ENCODE assay signal across 19 cellular contexts in genomic region chr18:25875574-25875973, GRCh38.
DNase-seq lines count a peak whose midpoint lies in the region; ATAC-seq and TF ChIP-seq lines count a peak whose summit lies in the region.
"Had no signal": no experiment of that assay in that cellular context is flagged by ENCODE, and none has a peak within 500 bp of the region (broad histone marks: within the 10 kb centered on the region; RNA-seq: fewer than 3 reads in every experiment).

No MANE protein-coding gene starts in this region.

- H3K27ac ChIP-seq in esophagus squamous epithelium: no peak overlapping the region
- H3K27ac ChIP-seq: lower lobe of right lung, ovary, SJSA1, upper lobe of left lung had no signal

- H3K4me1 ChIP-seq in esophagus squamous epithelium: peaks cover 0 to 11% (median 0%) of the 10 kb centered on the region in 3 donors
- H3K4me1 ChIP-seq: lower lobe of right lung, SJSA1, upper lobe of left lung had no signal

- POLR2A ChIA-PET in activated CD8-positive, alpha-beta T cell treated with anti-CD3 and anti-CD28 coated beads for 36 hours (lab: Charles Lee): no interaction called here

- intact Hi-C loops in activated CD8-positive, alpha-beta T cell treated with anti-CD3 and anti-CD28 coated beads for 36 hours (cut with micrococcal nuclease): no loop called here
- intact Hi-C loops in esophagus squamous epithelium (cut with DNase I): no loop called here

- no peak for ATAC-seq in activated CD8-positive, alpha-beta T cell treated with anti-CD3 and anti-CD28 coated beads for 36 hours
- ATAC-seq in GM19351 (IDR thresholded peaks at IDR 0.05; ENCODE audit: unreplicated experiment): no peak
- ATAC-seq: lower lobe of right lung; stimulated activated naive CD8-positive, alpha-beta T cell treated with anti-CD3 and anti-CD28 coated beads, Interleukin-15, amount 100 ng/mL, for 72 hours had no signal

- H3K9me3 Mint-ChIP-seq in activated CD8-positive, alpha-beta T cell treated with anti-CD3 and anti-CD28 coated beads for 36 hours: no peaks in the 10 kb centered on the region
- H3K9me3 Mint-ChIP-seq: activated naive CD8-positive, alpha-beta T cell treated with anti-CD3 and anti-CD28 coated beads for 36 hours had no signal

- no peak for TF ChIP-seq CTCF in activated CD8-positive, alpha-beta T cell treated with anti-CD3 and anti-CD28 coated beads for 36 hours (IDR thresholded peaks at IDR 0.05)
- TF ChIP-seq CTCF in esophagus squamous epithelium (IDR thresholded peaks at IDR 0.05): no peak

- CTCF ChIA-PET in activated CD8-positive, alpha-beta T cell treated with anti-CD3 and anti-CD28 coated beads for 36 hours (lab: Charles Lee): interaction anchor here (1.5 kb wide), 1 partner anchor 20 kb away, joined by 5 read pairs; no protein-coding TSS in a partner anchor

- peaks cover 7% of the 10 kb centered on the region for H3K27me3 Mint-ChIP-seq in activated CD8-positive, alpha-beta T cell treated with anti-CD3 and anti-CD28 coated beads for 36 hours

- no peaks in the 10 kb centered on the region for H3K9me3 ChIP-seq in esophagus squamous epithelium
- H3K9me3 ChIP-seq: lower lobe of right lung, ovary, SJSA1 had no signal

- H3K36me3 ChIP-seq in esophagus squamous epithelium: no peaks in the 10 kb centered on the region
- H3K36me3 ChIP-seq: lower lobe of right lung, ovary, SJSA1, upper lobe of left lung had no signal

- no peak overlapping the region for H3K27ac Mint-ChIP-seq in activated CD8-positive, alpha-beta T cell treated with anti-CD3 and anti-CD28 coated beads for 36 hours
- H3K27ac Mint-ChIP-seq: activated B cell treated with CpG ODN at 0.5 μM for 24 hours; activated naive CD8-positive, alpha-beta T cell treated with anti-CD3 and anti-CD28 coated beads for 36 hours; stimulated activated naive CD8-positive, alpha-beta T cell treated with anti-CD3 and anti-CD28 coated beads, Interleukin-15, amount 100 ng/mL, for 72 hours had no signal

- H3K4me3 Mint-ChIP-seq in activated CD8-positive, alpha-beta T cell treated with anti-CD3 and anti-CD28 coated beads for 36 hours: no peak overlapping the region
- H3K4me3 Mint-ChIP-seq: activated B cell treated with CpG ODN at 0.5 μM for 24 hours; activated naive CD8-positive, alpha-beta T cell treated with anti-CD3 and anti-CD28 coated beads for 36 hours; brain; stimulated activated naive CD8-positive, alpha-beta T cell treated with anti-CD3 and anti-CD28 coated beads, Interleukin-15, amount 100 ng/mL, for 72 hours had no signal

- H3K27me3 ChIP-seq in esophagus squamous epithelium: peaks cover 0 to 6% (median 0%) of the 10 kb centered on the region in 4 donors
- H3K27me3 ChIP-seq: ovary, SJSA1, upper lobe of left lung had no signal

- WGBS in esophagus squamous epithelium, 2 donors: 25 to 50% methylated on average over 5 of the region's 5 CpGs

- H3K36me3 Mint-ChIP-seq in activated CD8-positive, alpha-beta T cell treated with anti-CD3 and anti-CD28 coated beads for 36 hours (ENCODE audit: low read depth): no peaks in the 10 kb centered on the region
- H3K36me3 Mint-ChIP-seq: activated naive CD8-positive, alpha-beta T cell treated with anti-CD3 and anti-CD28 coated beads for 36 hours; brain had no signal

- H3K4me3 ChIP-seq in esophagus squamous epithelium: no peak overlapping the region
- H3K4me3 ChIP-seq: lower lobe of right lung, ovary, SJSA1, upper lobe of left lung had no signal

- no peak for TF ChIP-seq POLR2A in esophagus squamous epithelium (IDR thresholded peaks at IDR 0.05)

- H3K4me1 Mint-ChIP-seq in activated CD8-positive, alpha-beta T cell treated with anti-CD3 and anti-CD28 coated beads for 36 hours (ENCODE audit: low read depth): no peaks in the 10 kb centered on the region
- H3K4me1 Mint-ChIP-seq: activated B cell treated with CpG ODN at 0.5 μM for 24 hours; activated naive CD8-positive, alpha-beta T cell treated with anti-CD3 and anti-CD28 coated beads for 36 hours; stimulated activated naive CD8-positive, alpha-beta T cell treated with anti-CD3 and anti-CD28 coated beads, Interleukin-15, amount 100 ng/mL, for 72 hours had no signal

- DNase-seq in NCI-H1417 (lab: John Stamatoyannopoulos, UW) (peak in 2 of 3 experiments; percentile 8 to 45), NCI-H1417 treated with DMSO at 0.1 percent for 48 hours (lab: John Stamatoyannopoulos, UW) (no peak), NCI-H1105 (lab: John Stamatoyannopoulos, UW) (peak; percentile 25), RPMI7951 (ENCODE audit: low read depth) (peak; percentile 70), myocyte (ENCODE audit: low read depth) (peak; percentile 32), esophagus squamous epithelium (lab: John Stamatoyannopoulos, UW) (no peak)
- DNase-seq in activated CD8-positive, alpha-beta T cell treated with anti-CD3 and anti-CD28 coated beads for 36 hours: no peak
- DNase-seq: activated B cell treated with CpG ODN at 0.5 μM for 24 hours; activated naive CD8-positive, alpha-beta T cell treated with anti-CD3 and anti-CD28 coated beads for 36 hours; C1 segment of cervical spinal cord; GOT3; lower lobe of right lung; ovary; stimulated activated naive CD8-positive, alpha-beta T cell treated with anti-CD3 and anti-CD28 coated beads, Interleukin-15, amount 100 ng/mL, for 72 hours; T-helper 2 cell; upper lobe of left lung had no signal

Comparison
In these comparisons a context has a peak if more than half of its experiments do, and no peak if none do; other contexts are left out.
1. DNase-seq: peak in NCI-H1417 (2 of 3), NCI-H1105 (single experiment), RPMI7951 (single experiment) and myocyte (single experiment); none in NCI-H1417 treated with DMSO at 0.1 percent for 48 hours (single experiment), activated CD8-positive, alpha-beta T cell treated with anti-CD3 and anti-CD28 coated beads for 36 hours (single experiment) and esophagus squamous epithelium (single experiment).